In the genomic region with DNA sequence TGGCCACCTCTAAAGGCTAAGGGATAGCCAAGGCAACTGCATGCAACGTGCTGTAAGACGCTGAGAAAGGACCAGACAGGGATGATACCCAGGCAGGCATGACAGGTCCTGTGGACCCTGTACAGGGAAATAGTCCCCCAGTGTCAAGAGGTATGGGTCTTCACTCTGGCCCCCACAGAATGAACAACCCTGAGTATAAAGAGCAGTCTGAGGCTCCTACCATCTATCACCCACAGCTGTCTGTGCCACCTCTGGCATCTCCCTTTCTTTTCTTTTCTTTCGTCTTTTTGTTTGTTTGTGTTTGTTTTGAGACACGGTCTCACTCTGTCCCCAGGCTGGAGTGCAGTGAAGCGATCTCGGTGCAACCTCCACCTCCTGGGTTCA, we compare ENCODE assay signal across 23 cellular contexts. TPM values are rescaled to one million over a fixed set of nuclear protein-coding genes. Genes with fewer than 3 reads are reported as not detected.
A peak's percentile ranks its signal among the peaks of the same experiment; 100 is the strongest.
DNase-seq lines count a peak whose midpoint lies in the region; ATAC-seq and TF ChIP-seq lines count a peak whose summit lies in the region.
"Had no signal": no experiment of that assay in that cellular context is flagged by ENCODE, and none has a peak within 500 bp of the region (broad histone marks: within the 10 kb centered on the region; RNA-seq: fewer than 3 reads in every experiment).

No MANE protein-coding gene starts in this region.

- H3K4me3 Mint-ChIP-seq in activated CD4-positive, alpha-beta T cell treated with anti-CD3 and anti-CD28 coated beads, Interleukin-2, amount 10 ng/mL, durations not matched to agents 24 days and 14 days, result no peak overlapping the region
- H3K4me3 Mint-ChIP-seq in activated CD8-positive, alpha-beta T cell treated with anti-CD3 and anti-CD28 coated beads for 36 hours, result no peak overlapping the region
- H3K4me3 Mint-ChIP-seq in immature natural killer cell, result no peak overlapping the region
- H3K4me3 Mint-ChIP-seq: CD4-positive, CD25-positive, alpha-beta regulatory T cell had no signal

- DNase-seq in activated CD4-positive, alpha-beta T cell treated with anti-CD3 and anti-CD28 coated beads, Interleukin-2, amount 10 ng/mL, durations not matched to agents 24 days and 14 days, result no peak
- no peak for DNase-seq in activated CD4-positive, alpha-beta T cell treated with anti-CD3 and anti-CD28 coated beads for 4 hours
- no peak for DNase-seq in activated CD8-positive, alpha-beta T cell treated with anti-CD3 and anti-CD28 coated beads for 36 hours
- DNase-seq in immature natural killer cell (no peak), NCI-H1436 treated with DMSO at 0.1 percent for 48 hours (lab: John Stamatoyannopoulos, UW) (no peak), nucleus accumbens (lab: John Stamatoyannopoulos, UW) (no peak)
- DNase-seq in stimulated activated CD4-positive, alpha-beta T cell treated with anti-CD3 and anti-CD28 coated beads, Interleukin-4, amount 100 ng/mL, for 4 hours, result no peak
- DNase-seq: 8988T; ACHN; CD4-positive, CD25-positive, alpha-beta regulatory T cell; DMS153; DND-41; GM23248; H7; Kasumi-1; NCI-H1105; NCI-H146; NCI-H2029; NCI-H446; NCI-H524 treated with DMSO at 0.1 percent for 48 hours; NCI-H774; PC-3 had no signal

- no peaks in the 10 kb centered on the region for H3K27me3 Mint-ChIP-seq in activated CD4-positive, alpha-beta T cell treated with anti-CD3 and anti-CD28 coated beads, Interleukin-2, amount 10 ng/mL, durations not matched to agents 24 days and 14 days
- no peaks in the 10 kb centered on the region for H3K27me3 Mint-ChIP-seq in activated CD8-positive, alpha-beta T cell treated with anti-CD3 and anti-CD28 coated beads for 36 hours
- H3K27me3 Mint-ChIP-seq in immature natural killer cell (ENCODE audit: low read depth in 3 of 3), result peaks cover 0 to 3% (median 3%) of the 10 kb centered on the region in 3 donors
- H3K27me3 Mint-ChIP-seq: CD4-positive, CD25-positive, alpha-beta regulatory T cell had no signal

- peak overlapping the region; percentile 37 for H3K27ac Mint-ChIP-seq in activated CD4-positive, alpha-beta T cell treated with anti-CD3 and anti-CD28 coated beads, Interleukin-2, amount 10 ng/mL, durations not matched to agents 24 days and 14 days
- H3K27ac Mint-ChIP-seq in activated CD8-positive, alpha-beta T cell treated with anti-CD3 and anti-CD28 coated beads for 36 hours, result peak overlapping the region; percentile 36
- H3K27ac Mint-ChIP-seq in immature natural killer cell, result peak overlapping the region in 5 of 6 donors; percentile 23 to 80 (median 62)

- CTCF ChIA-PET in activated CD8-positive, alpha-beta T cell treated with anti-CD3 and anti-CD28 coated beads for 36 hours (lab: Charles Lee), result no interaction called here

- peaks cover 16% of the 10 kb centered on the region for H3K36me3 Mint-ChIP-seq in activated CD4-positive, alpha-beta T cell treated with anti-CD3 and anti-CD28 coated beads, Interleukin-2, amount 10 ng/mL, durations not matched to agents 24 days and 14 days (ENCODE audit: low read depth)
- H3K36me3 Mint-ChIP-seq in activated CD8-positive, alpha-beta T cell treated with anti-CD3 and anti-CD28 coated beads for 36 hours (ENCODE audit: low read depth), result peaks cover 10% of the 10 kb centered on the region
- H3K36me3 Mint-ChIP-seq in immature natural killer cell, result peaks cover 0 to 13% (median 4%) of the 10 kb centered on the region in 3 donors

- H3K9me3 Mint-ChIP-seq in activated CD4-positive, alpha-beta T cell treated with anti-CD3 and anti-CD28 coated beads, Interleukin-2, amount 10 ng/mL, durations not matched to agents 24 days and 14 days, result no peaks in the 10 kb centered on the region
- H3K9me3 Mint-ChIP-seq in activated CD8-positive, alpha-beta T cell treated with anti-CD3 and anti-CD28 coated beads for 36 hours, result no peaks in the 10 kb centered on the region
- H3K9me3 Mint-ChIP-seq in immature natural killer cell, result no peaks in the 10 kb centered on the region
- H3K9me3 Mint-ChIP-seq: CD4-positive, CD25-positive, alpha-beta regulatory T cell had no signal

- ATAC-seq in activated CD8-positive, alpha-beta T cell treated with anti-CD3 and anti-CD28 coated beads for 36 hours, result no peak
- ATAC-seq: HepG2, PC-3 had no signal

- intact Hi-C loops in activated CD4-positive, alpha-beta T cell treated with anti-CD3 and anti-CD28 coated beads, Interleukin-2, amount 10 ng/mL, durations not matched to agents 24 days and 14 days (cut with micrococcal nuclease), result no loop called here
- intact Hi-C loops in activated CD8-positive, alpha-beta T cell treated with anti-CD3 and anti-CD28 coated beads for 36 hours (cut with micrococcal nuclease), result no loop called here

- POLR2A ChIA-PET in activated CD8-positive, alpha-beta T cell treated with anti-CD3 and anti-CD28 coated beads for 36 hours (lab: Charles Lee), result no interaction called here

- no peak for TF ChIP-seq CTCF in activated CD8-positive, alpha-beta T cell treated with anti-CD3 and anti-CD28 coated beads for 36 hours (IDR thresholded peaks at IDR 0.05)

- H3K4me1 Mint-ChIP-seq in activated CD4-positive, alpha-beta T cell treated with anti-CD3 and anti-CD28 coated beads, Interleukin-2, amount 10 ng/mL, durations not matched to agents 24 days and 14 days, result no peaks in the 10 kb centered on the region
- no peaks in the 10 kb centered on the region for H3K4me1 Mint-ChIP-seq in activated CD8-positive, alpha-beta T cell treated with anti-CD3 and anti-CD28 coated beads for 36 hours (ENCODE audit: low read depth)
- H3K4me1 Mint-ChIP-seq in immature natural killer cell, result peaks cover 7 to 12% of the 10 kb centered on the region in 2 donors

RNA-seq across cellular contexts. Expression of gene SLC25A20, which starts 18.7 kb away (rescaled TPM):
- 13.8 and 15.6 TPM in 2 replicates for total RNA-seq in activated CD4-positive, alpha-beta T cell treated with anti-CD3 and anti-CD28 coated beads, Interleukin-2, amount 10 ng/mL, durations not matched to agents 24 days and 14 days
- 10 to 100 TPM; 14.8 to 16.8 TPM for total RNA-seq in activated CD8-positive, alpha-beta T cell treated with anti-CD3 and anti-CD28 coated beads for 36 hours
- 100 to 1,000 TPM in 2 of 3 donors, 10 to 100 TPM in 1; 100.0 to 254 (median 100) TPM for polyA plus RNA-seq in immature natural killer cell

RNA-seq across cellular contexts. Expression of gene PRKAR2A, which starts 32.3 kb away (rescaled TPM):
- 31.9 and 39.4 TPM in 2 replicates for total RNA-seq in activated CD4-positive, alpha-beta T cell treated with anti-CD3 and anti-CD28 coated beads, Interleukin-2, amount 10 ng/mL, durations not matched to agents 24 days and 14 days
- total RNA-seq in activated CD8-positive, alpha-beta T cell treated with anti-CD3 and anti-CD28 coated beads for 36 hours, result 10 to 100 TPM; 31.0 to 32.1 TPM
- polyA plus RNA-seq in immature natural killer cell, result 10 to 100 TPM; 16.0 to 21.4 (median 17.9) TPM

RNA-seq across cellular contexts. Expression of gene ARIH2, which starts 38.7 kb away (rescaled TPM):
- total RNA-seq in activated CD4-positive, alpha-beta T cell treated with anti-CD3 and anti-CD28 coated beads, Interleukin-2, amount 10 ng/mL, durations not matched to agents 24 days and 14 days, result 157 TPM in 2 replicates
- total RNA-seq in activated CD8-positive, alpha-beta T cell treated with anti-CD3 and anti-CD28 coated beads for 36 hours, result 100 to 1,000 TPM in 1 of 2 experiments, 10 to 100 TPM in 1; 98.2 to 115 TPM
- polyA plus RNA-seq in immature natural killer cell, result 100 to 1,000 TPM; 171 to 224 (median 177) TPM
